12 cellular contexts compared by ENCODE assay signal in genomic region chr17:17021194-17021863, GRCh38. TPM values are rescaled to one million over a fixed set of nuclear protein-coding genes. Genes with fewer than 3 reads are reported as not detected.
DNase-seq lines count a peak whose midpoint lies in the region; ATAC-seq and TF ChIP-seq lines count a peak whose summit lies in the region.
"Had no signal": no experiment of that assay in that cellular context is flagged by ENCODE, and none has a peak within 500 bp of the region (broad histone marks: within the 10 kb centered on the region; RNA-seq: fewer than 3 reads in every experiment).

No MANE protein-coding gene starts in this region.

- no peaks in the 10 kb centered on the region for H3K27me3 ChIP-seq in spleen (replicated peaks in 1 of 7)
- H3K27me3 ChIP-seq: Peyer's patch had no signal

- TF ChIP-seq CTCF in MCF 10A (IDR thresholded peaks at IDR 0.05; ENCODE audit: unreplicated experiment) (no peak), spleen (IDR thresholded peaks at IDR 0.05 in 8 of 11, conservative IDR thresholded peaks at IDR 0.05 in 3 of 11) (no peak)

- no TSS peak for BruUV-seq in MCF 10A (replicated peaks; lab: Mats Ljungman, UMichigan)

- H3K4me3 Mint-ChIP-seq in MCF 10A (ENCODE audit: unreplicated experiment), result no peak overlapping the region
- H3K4me3 Mint-ChIP-seq in activated CD4-positive, alpha-beta T cell treated with anti-CD3 and anti-CD28 coated beads, Interleukin-2, amount 10 ng/mL, durations not matched to agents 7 days and 5 days, result no peak overlapping the region
- no peak overlapping the region for H3K4me3 Mint-ChIP-seq in activated CD8-positive, alpha-beta T cell treated with anti-CD3 and anti-CD28 coated beads, Interleukin-2, amount 10 ng/mL, durations not matched to agents 7 days and 5 days
- H3K4me3 Mint-ChIP-seq: activated CD8-positive, alpha-beta memory T cell treated with anti-CD3 and anti-CD28 coated beads, Interleukin-2, amount 10 ng/mL, durations not matched to agents 7 days and 5 days had no signal

- no peak for TF ChIP-seq POLR2A in spleen (IDR thresholded peaks at IDR 0.05)

- no peak overlapping the region for H3K27ac Mint-ChIP-seq in MCF 10A (ENCODE audit: low read depth, unreplicated experiment)
- H3K27ac Mint-ChIP-seq in activated CD4-positive, alpha-beta T cell treated with anti-CD3 and anti-CD28 coated beads, Interleukin-2, amount 10 ng/mL, durations not matched to agents 7 days and 5 days, result no peak overlapping the region
- H3K27ac Mint-ChIP-seq in activated CD8-positive, alpha-beta T cell treated with anti-CD3 and anti-CD28 coated beads, Interleukin-2, amount 10 ng/mL, durations not matched to agents 7 days and 5 days, result no peak overlapping the region
- H3K27ac Mint-ChIP-seq: activated CD8-positive, alpha-beta memory T cell treated with anti-CD3 and anti-CD28 coated beads, Interleukin-2, amount 10 ng/mL, durations not matched to agents 7 days and 5 days had no signal

- no peak overlapping the region for H3K4me3 ChIP-seq in spleen
- H3K4me3 ChIP-seq: Peyer's patch had no signal

- 69 to 81% (median 79%) methylated on average over 10 to 15 of the region's 15 CpGs for WGBS in spleen, 5 donors

- CTCF ChIA-PET in MCF 10A (lab: Yijun Ruan, JAX), result interaction anchor here (1.1 to 1.4 kb wide), 3 partner anchors 11 to 20 kb away, joined by 3 to 6 read pairs (median 3); no protein-coding TSS in a partner anchor
- CTCF ChIA-PET in activated CD4-positive, alpha-beta T cell treated with anti-CD3 and anti-CD28 coated beads, Interleukin-2, amount 10 ng/mL, durations not matched to agents 7 days and 5 days (lab: Charles Lee), result interaction anchor here (0.6 to 1.6 kb wide), 2 partner anchors 15 to 47 kb away, joined by 3 to 6 read pairs; no protein-coding TSS in a partner anchor
- CTCF ChIA-PET in activated CD8-positive, alpha-beta T cell treated with anti-CD3 and anti-CD28 coated beads, Interleukin-2, amount 10 ng/mL, durations not matched to agents 7 days and 5 days (lab: Charles Lee), result no interaction called here

- DNase-seq in H4 (ENCODE audit: low spot score) (peak; percentile 92), MCF 10A (ENCODE audit: unreplicated experiment) (peak; percentile 58), left kidney (ENCODE audit: low read depth, low spot score) (peak; percentile 34), spleen (peak; percentile 66)
- no peak for DNase-seq in activated CD4-positive, alpha-beta T cell treated with anti-CD3 and anti-CD28 coated beads, Interleukin-2, amount 10 ng/mL, durations not matched to agents 7 days and 5 days
- DNase-seq in activated CD8-positive, alpha-beta T cell treated with anti-CD3 and anti-CD28 coated beads, Interleukin-2, amount 10 ng/mL, durations not matched to agents 7 days and 5 days, result no peak
- DNase-seq: activated CD8-positive, alpha-beta memory T cell treated with anti-CD3 and anti-CD28 coated beads, Interleukin-2, amount 10 ng/mL, durations not matched to agents 7 days and 5 days had no signal

- peaks cover 7% of the 10 kb centered on the region for H3K4me1 Mint-ChIP-seq in MCF 10A (ENCODE audit: insufficient read depth, unreplicated experiment)
- peaks cover 18% of the 10 kb centered on the region for H3K4me1 Mint-ChIP-seq in activated CD4-positive, alpha-beta T cell treated with anti-CD3 and anti-CD28 coated beads, Interleukin-2, amount 10 ng/mL, durations not matched to agents 7 days and 5 days
- peaks cover 20% of the 10 kb centered on the region for H3K4me1 Mint-ChIP-seq in activated CD8-positive, alpha-beta T cell treated with anti-CD3 and anti-CD28 coated beads, Interleukin-2, amount 10 ng/mL, durations not matched to agents 7 days and 5 days (ENCODE audit: low read depth)

- H3K9me3 Mint-ChIP-seq in MCF 10A (ENCODE audit: unreplicated experiment), result no peaks in the 10 kb centered on the region
- H3K9me3 Mint-ChIP-seq in activated CD4-positive, alpha-beta T cell treated with anti-CD3 and anti-CD28 coated beads, Interleukin-2, amount 10 ng/mL, durations not matched to agents 7 days and 5 days, result no peaks in the 10 kb centered on the region
- H3K9me3 Mint-ChIP-seq in activated CD8-positive, alpha-beta T cell treated with anti-CD3 and anti-CD28 coated beads, Interleukin-2, amount 10 ng/mL, durations not matched to agents 7 days and 5 days (ENCODE audit: insufficient read depth), result no peaks in the 10 kb centered on the region

- no peaks in the 10 kb centered on the region for H3K27me3 Mint-ChIP-seq in MCF 10A (ENCODE audit: insufficient read depth, unreplicated experiment)
- no peaks in the 10 kb centered on the region for H3K27me3 Mint-ChIP-seq in activated CD4-positive, alpha-beta T cell treated with anti-CD3 and anti-CD28 coated beads, Interleukin-2, amount 10 ng/mL, durations not matched to agents 7 days and 5 days
- no peaks in the 10 kb centered on the region for H3K27me3 Mint-ChIP-seq in activated CD8-positive, alpha-beta T cell treated with anti-CD3 and anti-CD28 coated beads, Interleukin-2, amount 10 ng/mL, durations not matched to agents 7 days and 5 days (ENCODE audit: low read depth)
- H3K27me3 Mint-ChIP-seq: activated CD8-positive, alpha-beta memory T cell treated with anti-CD3 and anti-CD28 coated beads, Interleukin-2, amount 10 ng/mL, durations not matched to agents 7 days and 5 days had no signal

- intact Hi-C loops in MCF 10A (cut with micrococcal nuclease) (no loop called here), spleen (cut with DNase I; ENCODE audit: low total_unique reads) (no loop called here)

- H3K4me1 ChIP-seq in spleen, result peaks cover 0 to 33% (median 10%) of the 10 kb centered on the region in 6 donors

- H3K9me3 ChIP-seq in spleen, result no peaks in the 10 kb centered on the region
- H3K9me3 ChIP-seq: Peyer's patch had no signal

- H3K36me3 Mint-ChIP-seq in MCF 10A (ENCODE audit: insufficient read depth, unreplicated experiment), result peaks cover 5% of the 10 kb centered on the region
- no peaks in the 10 kb centered on the region for H3K36me3 Mint-ChIP-seq in activated CD4-positive, alpha-beta T cell treated with anti-CD3 and anti-CD28 coated beads, Interleukin-2, amount 10 ng/mL, durations not matched to agents 7 days and 5 days (ENCODE audit: low read depth)
- H3K36me3 Mint-ChIP-seq in activated CD8-positive, alpha-beta T cell treated with anti-CD3 and anti-CD28 coated beads, Interleukin-2, amount 10 ng/mL, durations not matched to agents 7 days and 5 days (ENCODE audit: low read depth), result no peaks in the 10 kb centered on the region
- H3K36me3 Mint-ChIP-seq: activated CD8-positive, alpha-beta memory T cell treated with anti-CD3 and anti-CD28 coated beads, Interleukin-2, amount 10 ng/mL, durations not matched to agents 7 days and 5 days had no signal

- ATAC-seq in GM18517 (IDR thresholded peaks at IDR 0.05; ENCODE audit: unreplicated experiment) (no peak), esophagus mucosa (no peak)
- no peak for ATAC-seq in activated CD8-positive, alpha-beta T cell treated with anti-CD3 and anti-CD28 coated beads, Interleukin-2, amount 10 ng/mL, durations not matched to agents 7 days and 5 days
- ATAC-seq: activated CD8-positive, alpha-beta memory T cell treated with anti-CD3 and anti-CD28 coated beads, Interleukin-2, amount 10 ng/mL, durations not matched to agents 7 days and 5 days had no signal

- no peaks in the 10 kb centered on the region for H3K36me3 ChIP-seq in spleen
- H3K36me3 ChIP-seq: Peyer's patch had no signal

- POLR2A ChIA-PET in MCF 10A (lab: Yijun Ruan, JAX), result interaction anchor here (1.5 kb wide), 1 partner anchor 23 kb away, joined by 4 read pairs; no protein-coding TSS in a partner anchor
- POLR2A ChIA-PET in activated CD4-positive, alpha-beta T cell treated with anti-CD3 and anti-CD28 coated beads, Interleukin-2, amount 10 ng/mL, durations not matched to agents 7 days and 5 days (lab: Charles Lee), result no interaction called here
- POLR2A ChIA-PET in activated CD8-positive, alpha-beta T cell treated with anti-CD3 and anti-CD28 coated beads, Interleukin-2, amount 10 ng/mL, durations not matched to agents 7 days and 5 days (lab: Charles Lee), result no interaction called here

- H3K27ac ChIP-seq in spleen, result peak overlapping the region in 7 of 8 donors; percentile 22 to 74 (median 67)

RNA-seq across cellular contexts. Expression of gene MPRIP, which starts 20.9 kb away (rescaled TPM):
- total RNA-seq in H4 (2014; rRNA removed; shearing (Covaris generic)), result 86.9 and 99.5 TPM in 2 replicates
- total RNA-seq in MCF 10A (2022) (214 and 230 TPM in 2 replicates), spleen (100 to 1,000 TPM; 120 to 309 (median 197) TPM), esophagus mucosa (132 TPM)
- polyA plus RNA-seq in spleen, result 100 to 1,000 TPM in 1 of 3 donors, 10 to 100 TPM in 2; 52.3 to 114 (median 83.0) TPM
- 100 to 1,000 TPM; 234 to 261 TPM for total RNA-seq in activated CD4-positive, alpha-beta T cell treated with anti-CD3 and anti-CD28 coated beads, Interleukin-2, amount 10 ng/mL, durations not matched to agents 7 days and 5 days
- total RNA-seq in activated CD8-positive, alpha-beta T cell treated with anti-CD3 and anti-CD28 coated beads, Interleukin-2, amount 10 ng/mL, durations not matched to agents 7 days and 5 days, result 100 to 1,000 TPM; 217 to 226 TPM

RNA-seq across cellular contexts. Expression of gene TNFRSF13B, which starts 49.4 kb away (rescaled TPM):
- not detected in 2 replicates for total RNA-seq in H4 (2014; rRNA removed; shearing (Covaris generic))
- total RNA-seq in MCF 10A (2022) (not detected in 2 replicates), spleen (10 to 100 TPM; 25.1 to 52.1 (median 40.4) TPM), esophagus mucosa (0.28 TPM)
- 100 to 1,000 TPM in 2 of 3 donors, 10 to 100 TPM in 1; 65.9 to 142 (median 119) TPM for polyA plus RNA-seq in spleen
- not detected for total RNA-seq in activated CD4-positive, alpha-beta T cell treated with anti-CD3 and anti-CD28 coated beads, Interleukin-2, amount 10 ng/mL, durations not matched to agents 7 days and 5 days
- total RNA-seq in activated CD8-positive, alpha-beta T cell treated with anti-CD3 and anti-CD28 coated beads, Interleukin-2, amount 10 ng/mL, durations not matched to agents 7 days and 5 days, result not detected
- total RNA-seq: activated CD8-positive, alpha-beta memory T cell treated with anti-CD3 and anti-CD28 coated beads, Interleukin-2, amount 10 ng/mL, durations not matched to agents 7 days and 5 days; dermis microvascular lymphatic vessel endothelial cell had no signal
- polyA plus RNA-seq: keratinocyte had no signal

Comparison
In these comparisons a context has a peak if more than half of its experiments do, and no peak if none do; other contexts are left out.
1. DNase-seq: peak in H4 (single experiment), MCF 10A (single experiment), left kidney (single experiment) and spleen (single experiment); none in activated CD4-positive, alpha-beta T cell treated with anti-CD3 and anti-CD28 coated beads, Interleukin-2, amount 10 ng/mL, durations not matched to agents 7 days and 5 days (single experiment) and activated CD8-positive, alpha-beta T cell treated with anti-CD3 and anti-CD28 coated beads, Interleukin-2, amount 10 ng/mL, durations not matched to agents 7 days and 5 days (single experiment).
2. RNA of gene TNFRSF13B, which starts 49.4 kb away (total RNA-seq): 25.1 to 52.1 TPM in spleen; 0.28 TPM in esophagus mucosa (single experiment), not detected in activated CD8-positive, alpha-beta T cell treated with anti-CD3 and anti-CD28 coated beads, Interleukin-2, amount 10 ng/mL, durations not matched to agents 7 days and 5 days, not detected in H4, not detected in MCF 10A and not detected in activated CD4-positive, alpha-beta T cell treated with anti-CD3 and anti-CD28 coated beads, Interleukin-2, amount 10 ng/mL, durations not matched to agents 7 days and 5 days; every median in the first group is over 10 times any median in the second.